ENCODE assay signal across 22 cellular contexts in genomic region chr18:1392046-1392445, GRCh38.
A peak's percentile ranks its signal among the peaks of the same experiment; 100 is the strongest.
DNase-seq lines count a peak whose midpoint lies in the region; ATAC-seq and TF ChIP-seq lines count a peak whose summit lies in the region.
"Had no signal": no experiment of that assay in that cellular context is flagged by ENCODE, and none has a peak within 500 bp of the region (broad histone marks: within the 10 kb centered on the region; RNA-seq: fewer than 3 reads in every experiment).

No MANE protein-coding gene starts in this region.

- no peaks in the 10 kb centered on the region for H3K9me3 ChIP-seq in liver (ENCODE audit: control insufficient read depth in 4 of 4, low read length in 3 of 4)
- no peaks in the 10 kb centered on the region for H3K9me3 ChIP-seq in gastrocnemius medialis
- H3K9me3 ChIP-seq: SK-N-SH had no signal

- peak overlapping the region in 1 of 2 donors; percentile 51 for H3K27ac ChIP-seq in liver (ENCODE audit: low read depth in 1 of 2, low read length in 2 of 2)
- H3K27ac ChIP-seq in gastrocnemius medialis, result no peak overlapping the region
- H3K27ac ChIP-seq: RWPE1 had no signal

- H3K27me3 Mint-ChIP-seq in naive thymus-derived CD8-positive, alpha-beta T cell, result no peaks in the 10 kb centered on the region

- TF ChIP-seq CTCF in liver (IDR thresholded peaks at IDR 0.05; ENCODE audit: low read depth, low read length, missing input control) (no peak), gastrocnemius medialis (IDR thresholded peaks at IDR 0.05 in 4 of 5, conservative IDR thresholded peaks at IDR 0.05 in 1 of 5) (no peak)

- H3K9ac ChIP-seq in liver (ENCODE audit: low read depth in 1 of 2, low read length in 2 of 2), result no peak overlapping the region
- H3K9ac ChIP-seq: SK-N-SH had no signal

- peak; percentile 5 for DNase-seq in DMS 273 (lab: John Stamatoyannopoulos, UW; ENCODE audit: unreplicated experiment)
- no peak for DNase-seq in DMS 273 treated with DMSO at 0.1 percent for 48 hours (lab: John Stamatoyannopoulos, UW)
- DNase-seq in H7, result peak; percentile 10
- peak; percentile 12 for DNase-seq in SHP77 treated with DMSO at 0.1 percent for 48 hours (lab: John Stamatoyannopoulos, UW)
- DNase-seq in KG1 (lab: John Stamatoyannopoulos, UW), result no peak
- DNase-seq in gastrocnemius medialis, result no peak
- no peak for DNase-seq in naive thymus-derived CD8-positive, alpha-beta T cell
- DNase-seq: 8988T; AML-193; C1 segment of cervical spinal cord; CD8-positive, alpha-beta T cell; DMS79; HFFc6; KBM-7; NCI-H1105 treated with DMSO at 0.1 percent for 48 hours; NCI-H1694 treated with DMSO at 0.1 percent for 48 hours; NCI-H226; NCI-H524; SIG-M5; SK-N-SH had no signal

- no peaks in the 10 kb centered on the region for H3K27me3 ChIP-seq in H7 (ENCODE audit: control insufficient read depth, insufficient read depth, low read length)
- H3K27me3 ChIP-seq in liver (ENCODE audit: control insufficient read depth in 4 of 4, insufficient read depth in 4 of 4, low read length in 3 of 4), result no peaks in the 10 kb centered on the region
- no peaks in the 10 kb centered on the region for H3K27me3 ChIP-seq in gastrocnemius medialis

- no peaks in the 10 kb centered on the region for H3K36me3 Mint-ChIP-seq in naive thymus-derived CD8-positive, alpha-beta T cell
- H3K36me3 Mint-ChIP-seq: CD8-positive, alpha-beta T cell had no signal

- H3K4me3 ChIP-seq in H7 (ENCODE audit: insufficient read depth, low read depth, low read length) (no peak overlapping the region), liver (ENCODE audit: low read depth in 1 of 3, low read length in 3 of 3) (peak overlapping the region in 1 of 3 donors; percentile 10), gastrocnemius medialis (no peak overlapping the region)

- no peak for TF ChIP-seq POLR2A in gastrocnemius medialis (IDR thresholded peaks at IDR 0.05)

- H3K9me3 Mint-ChIP-seq in naive thymus-derived CD8-positive, alpha-beta T cell, result peaks cover 4 to 24% (median 11%) of the 10 kb centered on the region in 9 donors

- TF ChIP-seq RAD21 in liver (IDR thresholded peaks at IDR 0.05), result peak in 1 of 2 donors; percentile 49

- H3K4me1 ChIP-seq in liver (ENCODE audit: control insufficient read depth in 4 of 4, insufficient read depth in 4 of 4, low read length in 3 of 4), result peaks cover 2 to 46% (median 26%) of the 10 kb centered on the region in 4 donors
- no peaks in the 10 kb centered on the region for H3K4me1 ChIP-seq in gastrocnemius medialis

- ATAC-seq in gastrocnemius medialis, result no peak
- ATAC-seq in naive thymus-derived CD8-positive, alpha-beta T cell, result no peak
- ATAC-seq: CD8-positive, alpha-beta T cell had no signal

- POLR2A ChIA-PET in naive thymus-derived CD8-positive, alpha-beta T cell (lab: Charles Lee), result no interaction called here

- no peak overlapping the region for H3K27ac Mint-ChIP-seq in naive thymus-derived CD8-positive, alpha-beta T cell
- H3K27ac Mint-ChIP-seq: CD8-positive, alpha-beta T cell; HFFc6 had no signal

- no peaks in the 10 kb centered on the region for H3K4me1 Mint-ChIP-seq in naive thymus-derived CD8-positive, alpha-beta T cell

- in situ Hi-C loops in gastrocnemius medialis (cut with MboI; ENCODE audit: low sequenced_read_pairs in 4 of 4), result no loop called here

- H3K4me3 Mint-ChIP-seq in naive thymus-derived CD8-positive, alpha-beta T cell, result no peak overlapping the region
- H3K4me3 Mint-ChIP-seq: CD8-positive, alpha-beta T cell; HFFc6 had no signal

- intact Hi-C loops in gastrocnemius medialis (cut with DNase I; ENCODE audit: low total_unique reads), result no loop called here

- 19% methylated on average over 3 of the region's 3 CpGs for WGBS in liver

- H3K36me3 ChIP-seq in H7 (replicated peaks; ENCODE audit: control insufficient read depth, insufficient read depth, low read length) (no peaks in the 10 kb centered on the region), liver (ENCODE audit: control insufficient read depth in 4 of 4, insufficient read depth in 3 of 4, low read depth in 1 of 4, low read length in 3 of 4) (no peaks in the 10 kb centered on the region), gastrocnemius medialis (no peaks in the 10 kb centered on the region)

TF ChIP-seq in liver, 16 proteins besides CTCF, POLR2A, EP300 and RAD21:
- no peak for TF ChIP-seq TAF1 (conservative IDR thresholded peaks at IDR 0.05)
- TF ChIP-seq FOXA2 (IDR thresholded peaks at IDR 0.05), result peak; percentile 12
- no peak for TF ChIP-seq FOXA1 (IDR thresholded peaks at IDR 0.05)
- no peak for TF ChIP-seq GABPA (IDR thresholded peaks at IDR 0.05 in 1 of 2, conservative IDR thresholded peaks at IDR 0.05 in 1 of 2)
- no peak for TF ChIP-seq EGR1 (IDR thresholded peaks at IDR 0.05; ENCODE audit: low read depth in 2 of 2)
- peak in 1 of 2 donors; percentile 55 for TF ChIP-seq RXRA (IDR thresholded peaks at IDR 0.05)
- TF ChIP-seq SP1 (IDR thresholded peaks at IDR 0.05), result peak; percentile 10
- TF ChIP-seq MAX (IDR thresholded peaks at IDR 0.05), result no peak
- peak; percentile 59 to 75 for TF ChIP-seq HNF4A (conservative IDR thresholded peaks at IDR 0.05)
- TF ChIP-seq YY1 (IDR thresholded peaks at IDR 0.05), result peak; percentile 51
- TF ChIP-seq REST (IDR thresholded peaks at IDR 0.05), result peak; percentile 20
- no peak for TF ChIP-seq NR2F2 (IDR thresholded peaks at IDR 0.05)
- TF ChIP-seq HNF4G (IDR thresholded peaks at IDR 0.05), result no peak
- TF ChIP-seq JUND (IDR thresholded peaks at IDR 0.05), result peak in 1 of 2 donors; percentile 47
- TF ChIP-seq ZBTB33 (IDR thresholded peaks at IDR 0.05), result no peak
- TF ChIP-seq ATF3 (IDR thresholded peaks at IDR 0.05), result no peak

Comparison
In these comparisons a context has a peak if more than half of its experiments do, and no peak if none do; other contexts are left out.
1. DNase-seq: peak in DMS 273 (single experiment), H7 (single experiment) and SHP77 treated with DMSO at 0.1 percent for 48 hours (single experiment); none in DMS 273 treated with DMSO at 0.1 percent for 48 hours (single experiment), KG1 (single experiment), gastrocnemius medialis (0 of 2) and naive thymus-derived CD8-positive, alpha-beta T cell (0 of 10).